In the genomic region with DNA sequence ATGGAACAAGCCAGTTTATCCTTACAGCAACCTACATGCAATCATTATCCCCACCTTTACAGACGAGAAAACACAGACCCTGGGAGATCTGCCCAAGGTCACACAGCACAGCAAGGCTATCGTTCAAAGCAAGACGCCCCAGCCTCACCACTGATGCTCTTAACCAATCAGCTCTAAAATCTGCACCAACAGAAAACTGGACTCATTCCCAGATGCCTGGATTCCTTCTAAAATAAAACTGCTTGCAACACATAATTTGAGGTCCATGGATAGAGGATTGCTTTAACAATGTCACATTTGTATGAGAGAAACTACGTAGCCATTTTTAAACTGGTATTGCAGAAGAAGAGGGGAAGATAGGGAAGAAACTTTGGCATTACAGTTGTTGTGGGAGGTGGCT, we compare ENCODE assay signal across 14 cellular contexts. TPM values are rescaled to one million over a fixed set of nuclear protein-coding genes. Genes with fewer than 3 reads are reported as not detected.
DNase-seq lines count a peak whose midpoint lies in the region; ATAC-seq and TF ChIP-seq lines count a peak whose summit lies in the region.
"Had no signal": no experiment of that assay in that cellular context is flagged by ENCODE, and none has a peak within 500 bp of the region (broad histone marks: within the 10 kb centered on the region; RNA-seq: fewer than 3 reads in every experiment).

No MANE protein-coding gene starts in this region.

- H3K27me3 ChIP-seq in CD8-positive, alpha-beta memory T cell (ENCODE audit: insufficient read depth, low read length, poor library complexity, severe bottlenecking), result no peaks in the 10 kb centered on the region
- H3K27me3 ChIP-seq in psoas muscle (ENCODE audit: insufficient read depth in 3 of 3, low read length in 2 of 3), result peaks cover 0 to 42% (median 0%) of the 10 kb centered on the region in 3 donors
- H3K27me3 ChIP-seq: pancreas, stomach had no signal

- H3K9me3 ChIP-seq in CD8-positive, alpha-beta memory T cell (ENCODE audit: low read length), result no peaks in the 10 kb centered on the region
- no peaks in the 10 kb centered on the region for H3K9me3 ChIP-seq in psoas muscle
- H3K9me3 ChIP-seq: left ventricle myocardium inferior, pancreas, stomach had no signal

- H3K4me3 ChIP-seq in CD8-positive, alpha-beta memory T cell (ENCODE audit: low read length), result no peak overlapping the region
- no peak overlapping the region for H3K4me3 ChIP-seq in psoas muscle
- H3K4me3 ChIP-seq: left ventricle myocardium inferior, pancreas, stomach had no signal

- peaks cover 0 to 6% of the 10 kb centered on the region in 2 donors for H3K27me3 Mint-ChIP-seq in CD8-positive, alpha-beta memory T cell
- no peaks in the 10 kb centered on the region for H3K27me3 Mint-ChIP-seq in activated CD4-positive, alpha-beta memory T cell treated with anti-CD3 and anti-CD28 coated beads, Interleukin-2, amount 10 ng/mL, durations not matched to agents 7 days and 5 days

- peak; percentile 35 for ATAC-seq in sciatic nerve
- no peak for ATAC-seq in psoas muscle
- ATAC-seq in GM18517 (IDR thresholded peaks at IDR 0.05; ENCODE audit: unreplicated experiment), result no peak

- POLR2A ChIA-PET in CD8-positive, alpha-beta memory T cell (lab: Charles Lee), result interaction anchor here (0.6 to 1.9 kb wide), 4 partner anchors 8 to 96 kb away, joined by 4 to 13 read pairs (median 8); no protein-coding TSS in a partner anchor
- POLR2A ChIA-PET in activated CD4-positive, alpha-beta memory T cell treated with anti-CD3 and anti-CD28 coated beads, Interleukin-2, amount 10 ng/mL, durations not matched to agents 7 days and 5 days (lab: Charles Lee), result interaction anchor here (0.7 to 9.3 kb wide), 4 partner anchors 12 to 96 kb away, joined by 3 to 216 read pairs (median 7); no protein-coding TSS in a partner anchor

- H3K27ac ChIP-seq in CD8-positive, alpha-beta memory T cell (ENCODE audit: low read depth, low read length), result no peak overlapping the region
- H3K27ac ChIP-seq in psoas muscle, result no peak overlapping the region
- H3K27ac ChIP-seq: left ventricle myocardium inferior, pancreas had no signal

- peak overlapping the region; percentile 86 to 97 (median 94) for H3K27ac Mint-ChIP-seq in CD8-positive, alpha-beta memory T cell
- peak overlapping the region; percentile 92 for H3K27ac Mint-ChIP-seq in activated CD4-positive, alpha-beta memory T cell treated with anti-CD3 and anti-CD28 coated beads, Interleukin-2, amount 10 ng/mL, durations not matched to agents 7 days and 5 days

- H3K4me3 Mint-ChIP-seq in CD8-positive, alpha-beta memory T cell, result peak overlapping the region; percentile 43 to 80 (median 65)
- no peak overlapping the region for H3K4me3 Mint-ChIP-seq in activated CD4-positive, alpha-beta memory T cell treated with anti-CD3 and anti-CD28 coated beads, Interleukin-2, amount 10 ng/mL, durations not matched to agents 7 days and 5 days

- H3K36me3 Mint-ChIP-seq in CD8-positive, alpha-beta memory T cell, result peaks cover 0 to 70% (median 17%) of the 10 kb centered on the region in 3 donors
- peaks cover 93% of the 10 kb centered on the region for H3K36me3 Mint-ChIP-seq in activated CD4-positive, alpha-beta memory T cell treated with anti-CD3 and anti-CD28 coated beads, Interleukin-2, amount 10 ng/mL, durations not matched to agents 7 days and 5 days (ENCODE audit: low read depth)

- intact Hi-C loops in sciatic nerve (cut with DNase I) (no loop called here), psoas muscle (cut with DNase I) (no loop called here)

- H3K36me3 ChIP-seq in CD8-positive, alpha-beta memory T cell (ENCODE audit: insufficient read depth, low read length), result no peaks in the 10 kb centered on the region
- no peaks in the 10 kb centered on the region for H3K36me3 ChIP-seq in psoas muscle (ENCODE audit: insufficient read depth in 1 of 2, low read depth in 1 of 2)
- H3K36me3 ChIP-seq: left ventricle myocardium inferior, pancreas had no signal

- DNase-seq in CD8-positive, alpha-beta memory T cell, result peak in 1 of 5 donors; percentile 44
- DNase-seq in activated CD4-positive, alpha-beta memory T cell treated with anti-CD3 and anti-CD28 coated beads, Interleukin-2, amount 10 ng/mL, durations not matched to agents 7 days and 5 days, result no peak
- DNase-seq in fibroblast of gingiva (ENCODE audit: low read depth) (peak; percentile 61), sciatic nerve (ENCODE audit: low spot score) (no peak), UCSD-AML1 (lab: John Stamatoyannopoulos, UW; ENCODE audit: unreplicated experiment) (no peak), psoas muscle (no peak)
- DNase-seq: activated T-cell treated with anti-CD3 and anti-CD28 coated beads, Interleukin-2, amount 50 U/mL, for 1 hour; DND-41; left ventricle myocardium inferior; NCI-H187 treated with DMSO at 0.1 percent for 48 hours; pancreas; stimulated activated CD4-positive, alpha-beta T cell treated with anti-CD3 and anti-CD28 coated beads, Interleukin-2, amount 100 ng/mL, for 24 hours; stomach had no signal

- CTCF ChIA-PET in CD8-positive, alpha-beta memory T cell (lab: Charles Lee), result interaction anchor here (0.7 to 2.3 kb wide), 6 partner anchors 11 to 105 kb away, joined by 3 to 8 read pairs (median 6); no protein-coding TSS in a partner anchor
- CTCF ChIA-PET in activated CD4-positive, alpha-beta memory T cell treated with anti-CD3 and anti-CD28 coated beads, Interleukin-2, amount 10 ng/mL, durations not matched to agents 7 days and 5 days (lab: Charles Lee), result no interaction called here

- no peaks in the 10 kb centered on the region for H3K9me3 Mint-ChIP-seq in CD8-positive, alpha-beta memory T cell
- H3K9me3 Mint-ChIP-seq in activated CD4-positive, alpha-beta memory T cell treated with anti-CD3 and anti-CD28 coated beads, Interleukin-2, amount 10 ng/mL, durations not matched to agents 7 days and 5 days, result peaks cover 7% of the 10 kb centered on the region

- peaks cover 98% of the 10 kb centered on the region for H3K4me1 ChIP-seq in CD8-positive, alpha-beta memory T cell (ENCODE audit: insufficient read depth, low read length)
- no peaks in the 10 kb centered on the region for H3K4me1 ChIP-seq in psoas muscle

- 46 to 59% (median 51%) methylated on average over 4 of the region's 4 CpGs for WGBS in psoas muscle, 3 donors

- TF ChIP-seq CTCF in psoas muscle (IDR thresholded peaks at IDR 0.05), result no peak

- H3K4me1 Mint-ChIP-seq in CD8-positive, alpha-beta memory T cell, result peaks cover 92 to 97% (median 97%) of the 10 kb centered on the region in 3 donors
- peaks cover 98% of the 10 kb centered on the region for H3K4me1 Mint-ChIP-seq in activated CD4-positive, alpha-beta memory T cell treated with anti-CD3 and anti-CD28 coated beads, Interleukin-2, amount 10 ng/mL, durations not matched to agents 7 days and 5 days

RNA-seq across cellular contexts. Expression of gene COTL1, which starts 6.8 kb away (rescaled TPM):
- total RNA-seq in CD8-positive, alpha-beta memory T cell, result 100 to 1,000 TPM; 373 to 388 TPM
- 653 TPM for polyA plus RNA-seq in CD8-positive, alpha-beta memory T cell
- 100 to 1,000 TPM; 676 to 689 TPM for total RNA-seq in activated CD4-positive, alpha-beta memory T cell treated with anti-CD3 and anti-CD28 coated beads, Interleukin-2, amount 10 ng/mL, durations not matched to agents 7 days and 5 days
- total RNA-seq in sciatic nerve (77.9 TPM), psoas muscle (10 to 100 TPM in 2 of 4 donors, 1 to 10 TPM in 2; 7.0 to 11.9 (median 10.4) TPM)
- 10 to 100 TPM in 1 of 3 donors, 1 to 10 TPM in 2; 6.1 to 44.5 (median 7.1) TPM for polyA plus RNA-seq in psoas muscle

RNA-seq across cellular contexts. Expression of gene KLHL36, which starts 37.3 kb away (rescaled TPM):
- 10 to 100 TPM; 39.7 to 41.2 TPM for total RNA-seq in CD8-positive, alpha-beta memory T cell
- polyA plus RNA-seq in CD8-positive, alpha-beta memory T cell, result 34.0 TPM
- total RNA-seq in activated CD4-positive, alpha-beta memory T cell treated with anti-CD3 and anti-CD28 coated beads, Interleukin-2, amount 10 ng/mL, durations not matched to agents 7 days and 5 days, result 10 to 100 TPM; 45.7 to 49.0 TPM
- 60.2 TPM for total RNA-seq in sciatic nerve
- 10 to 100 TPM; 13.1 to 19.3 (median 15.9) TPM for total RNA-seq in psoas muscle
- polyA plus RNA-seq in psoas muscle, result 10 to 100 TPM in 2 of 3 donors, 1 to 10 TPM in 1; 5.9 to 11.2 (median 11.1) TPM
